Comparison of ENCODE assay signal across 17 cellular contexts in the genomic region with DNA sequence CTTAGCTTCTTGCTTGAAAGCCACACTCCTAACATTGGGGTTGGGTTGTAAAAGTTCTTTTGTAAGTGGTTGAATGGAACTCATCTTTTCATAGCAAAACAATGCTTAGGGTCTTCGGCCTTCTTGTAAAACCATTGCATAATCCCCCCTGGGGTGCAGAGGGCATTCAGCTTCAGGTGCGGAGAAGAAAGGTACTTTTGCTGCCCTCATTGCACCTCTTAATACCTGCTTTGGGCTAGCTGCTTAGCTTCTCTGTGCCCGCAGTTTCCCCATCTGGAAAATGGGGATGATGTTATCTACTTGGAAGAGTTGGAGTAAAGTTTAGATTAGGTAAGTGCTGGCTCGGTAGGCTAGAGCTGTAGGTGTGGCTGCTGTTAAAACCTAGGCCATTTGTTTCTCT. TPM values are rescaled to one million over a fixed set of nuclear protein-coding genes. Genes with fewer than 3 reads are reported as not detected.
DNase-seq lines count a peak whose midpoint lies in the region; ATAC-seq and TF ChIP-seq lines count a peak whose summit lies in the region.
"Had no signal": no experiment of that assay in that cellular context is flagged by ENCODE, and none has a peak within 500 bp of the region (broad histone marks: within the 10 kb centered on the region; RNA-seq: fewer than 3 reads in every experiment).

No MANE protein-coding gene starts in this region.

- H3K4me1 Mint-ChIP-seq in mesothelial cell of epicardium: peaks cover 99% of the 10 kb centered on the region
- H3K4me1 Mint-ChIP-seq: natural killer cell; stimulated activated memory B cell treated with anti-CD40 and anti-IgM and Interleukin-4, amounts not matched to agents 10 μg/mL and 1 μg/mL and 100 μg/mL, for 72 hours had no signal

- H3K9me3 Mint-ChIP-seq in mesothelial cell of epicardium: no peaks in the 10 kb centered on the region
- H3K9me3 Mint-ChIP-seq: activated naive CD8-positive, alpha-beta T cell treated with anti-CD3 and anti-CD28 coated beads, Interleukin-2, amount 50 U/mL, for 24 hours had no signal

- intact Hi-C loops in HCT116 (cut with micrococcal nuclease): no loop called here
- intact Hi-C loops in breast epithelium (cut with DNase I; ENCODE audit: low total_unique reads): no loop called here
- intact Hi-C loops in stomach (cut with DNase I; ENCODE audit: low total_unique reads): no loop called here
- intact Hi-C loops in posterior cingulate gyrus (cut with DNase I): no loop called here

- no peak overlapping the region for H2AFZ ChIP-seq in HCT116 (ENCODE audit: low read depth, low read length, poor library complexity, severe bottlenecking)

- H3K4me3 Mint-ChIP-seq in mesothelial cell of epicardium: no peak overlapping the region
- H3K4me3 Mint-ChIP-seq: activated naive CD8-positive, alpha-beta T cell treated with anti-CD3 and anti-CD28 coated beads, Interleukin-2, amount 50 U/mL, for 24 hours; natural killer cell; stimulated activated memory B cell treated with anti-CD40 and anti-IgM and Interleukin-4, amounts not matched to agents 10 μg/mL and 1 μg/mL and 100 μg/mL, for 72 hours had no signal

- POLR2A ChIA-PET in HCT116 (lab: Charles Lee): no interaction called here

- WGBS in stomach, 5 donors: 72 to 79% (median 78%) methylated on average over 4 of the region's 4 CpGs

- CTCF ChIA-PET in HCT116 (lab: Charles Lee): no interaction called here

- RAD21 ChIA-PET in HCT116 (lab: Charles Lee; ENCODE audit: low non-redundant PET in 1 of 2, low total read pairs in 2 of 2, uncharacterized antibody in 2 of 2, unreplicated experiment in 2 of 2): no interaction called here

- H3K27me3 ChIP-seq in HCT116 (ENCODE audit: insufficient read depth, low read length): no peaks in the 10 kb centered on the region
- no peaks in the 10 kb centered on the region for H3K27me3 ChIP-seq in breast epithelium
- no peaks in the 10 kb centered on the region for H3K27me3 ChIP-seq in stomach

- no peak overlapping the region for H3K27ac ChIP-seq in HCT116 (ENCODE audit: low read depth, low read length)
- peak overlapping the region; percentile 16 to 55 for H3K27ac ChIP-seq in breast epithelium
- peak overlapping the region in 4 of 5 donors; percentile 4 to 54 (median 32) for H3K27ac ChIP-seq in stomach
- H3K27ac ChIP-seq: lower lobe of right lung, SK-N-MC had no signal

- no TSS peak for BruUV-seq in HCT116 (replicated peaks; lab: Mats Ljungman, UMichigan)

- peaks cover 70 to 82% of the 10 kb centered on the region in 2 experiments for H3K4me1 ChIP-seq in HCT116 (ENCODE audit: control insufficient read depth in 1 of 2, insufficient read depth in 2 of 2, low read length in 2 of 2)
- peaks cover 0 to 14% of the 10 kb centered on the region in 2 donors for H3K4me1 ChIP-seq in breast epithelium
- H3K4me1 ChIP-seq in stomach: peaks cover 39 to 97% (median 75%) of the 10 kb centered on the region in 4 donors

- H3K9ac ChIP-seq in HCT116 (ENCODE audit: low read length): peak overlapping the region; percentile 23; the same call in 1 of the 2 replicates

- TF ChIP-seq CTCF in HCT116 (IDR thresholded peaks at IDR 0.05 in 2 of 3, conservative IDR thresholded peaks at IDR 0.05 in 1 of 3; ENCODE audit: borderline replicate concordance in 1 of 3, insufficient read depth in 1 of 3, low read depth in 2 of 3, low read length in 2 of 3) (no peak), breast epithelium (IDR thresholded peaks at IDR 0.05) (no peak), mesothelial cell of epicardium (IDR thresholded peaks at IDR 0.05; ENCODE audit: unreplicated experiment) (no peak), stomach (IDR thresholded peaks at IDR 0.05) (no peak)

- ATAC-seq in HCT116: no peak
- ATAC-seq: activated naive CD8-positive, alpha-beta T cell treated with anti-CD3 and anti-CD28 coated beads, Interleukin-2, amount 50 U/mL, for 24 hours; natural killer cell; stimulated activated memory B cell treated with anti-CD40 and anti-IgM and Interleukin-4, amounts not matched to agents 10 μg/mL and 1 μg/mL and 100 μg/mL, for 72 hours had no signal

- no peaks in the 10 kb centered on the region for H3K9me2 ChIP-seq in HCT116 (ENCODE audit: insufficient read depth)

- no peaks in the 10 kb centered on the region for H3K36me3 Mint-ChIP-seq in mesothelial cell of epicardium
- H3K36me3 Mint-ChIP-seq: stimulated activated memory B cell treated with anti-CD40 and anti-IgM and Interleukin-4, amounts not matched to agents 10 μg/mL and 1 μg/mL and 100 μg/mL, for 72 hours had no signal

- H3K4me3 ChIP-seq in HCT116 (replicated peaks in 1 of 2; ENCODE audit: low read depth in 1 of 2, low read length in 2 of 2) (no peak overlapping the region), breast epithelium (no peak overlapping the region), stomach (no peak overlapping the region)
- H3K4me3 ChIP-seq: lower lobe of right lung, SK-N-MC had no signal

- TF ChIP-seq EP300 in stomach (IDR thresholded peaks at IDR 0.05): no peak

- H3K79me2 ChIP-seq in HCT116 (ENCODE audit: insufficient read depth, low read length): peaks cover 100% of the 10 kb centered on the region

- peak overlapping the region; percentile 94 for H3K27ac Mint-ChIP-seq in mesothelial cell of epicardium
- H3K27ac Mint-ChIP-seq: activated naive CD8-positive, alpha-beta T cell treated with anti-CD3 and anti-CD28 coated beads, Interleukin-2, amount 50 U/mL, for 24 hours; natural killer cell; stimulated activated memory B cell treated with anti-CD40 and anti-IgM and Interleukin-4, amounts not matched to agents 10 μg/mL and 1 μg/mL and 100 μg/mL, for 72 hours had no signal

- TF ChIP-seq RAD21 in HCT116 (IDR thresholded peaks at IDR 0.05; ENCODE audit: low read depth): no peak

- no peaks in the 10 kb centered on the region for H4K20me1 ChIP-seq in HCT116 (ENCODE audit: insufficient read depth)

- H3K9me3 ChIP-seq in HCT116 (ENCODE audit: control insufficient read depth in 1 of 2, insufficient read depth in 1 of 2, low read depth in 1 of 2, low read length in 2 of 2) (no peaks in the 10 kb centered on the region), breast epithelium (no peaks in the 10 kb centered on the region), stomach (no peaks in the 10 kb centered on the region)
- H3K9me3 ChIP-seq: lower lobe of right lung had no signal

- peak overlapping the region; percentile 39 for H3K4me2 ChIP-seq in HCT116 (ENCODE audit: low read length)

- no peak for DNase-seq in HCT116 (ENCODE audit: low read depth, low spot score)
- DNase-seq in breast epithelium (ENCODE audit: low spot score in 2 of 2): no peak
- no peak for DNase-seq in mesothelial cell of epicardium (ENCODE audit: low spot score in 2 of 2, unreplicated experiment in 2 of 2)
- DNase-seq in stomach: no peak
- DNase-seq in germinal center (ENCODE audit: low spot score): no peak
- DNase-seq in GM19238 (ENCODE audit: insufficient read length, low spot score): no peak
- no peak for DNase-seq in posterior cingulate gyrus
- DNase-seq: activated CD4-positive, CD25-positive, alpha-beta regulatory T cell treated with anti-CD3 and anti-CD28 coated beads, Interleukin-2, amount 50 U/mL, for 72 hours; activated naive CD8-positive, alpha-beta T cell treated with anti-CD3 and anti-CD28 coated beads, Interleukin-2, amount 50 U/mL, for 24 hours; AML-193; COR-L47; lower lobe of right lung; natural killer cell; NCI-H1417 treated with DMSO at 0.1 percent for 48 hours; NCI-H748 treated with DMSO at 0.1 percent for 48 hours had no signal

- H3K36me3 ChIP-seq in HCT116 (ENCODE audit: control insufficient read depth in 1 of 2, insufficient read depth in 2 of 2, low read length in 2 of 2) (no peaks in the 10 kb centered on the region; a peak in 1 of 4 replicates), breast epithelium (no peaks in the 10 kb centered on the region), stomach (no peaks in the 10 kb centered on the region)
- H3K36me3 ChIP-seq: lower lobe of right lung had no signal

- H3K27me3 Mint-ChIP-seq in mesothelial cell of epicardium (ENCODE audit: low read depth): no peaks in the 10 kb centered on the region

- TF ChIP-seq POLR2A in HCT116 (IDR thresholded peaks at IDR 0.05; ENCODE audit: borderline replicate concordance, extremely low read depth, insufficient read depth, insufficient read length) (no peak), breast epithelium (IDR thresholded peaks at IDR 0.05) (no peak), stomach (IDR thresholded peaks at IDR 0.05) (no peak)

TF ChIP-seq in HCT116, 20 proteins besides CTCF, POLR2A, EP300 and RAD21:
- TF ChIP-seq FOSL1 (IDR thresholded peaks at IDR 0.05; ENCODE audit: low read depth): no peak
- no peak for TF ChIP-seq EGR1 (IDR thresholded peaks at IDR 0.05; ENCODE audit: low read depth)
- TF ChIP-seq YY1 (IDR thresholded peaks at IDR 0.05; ENCODE audit: extremely low read depth, insufficient replicate concordance, low read depth, low read length): no peak
- TF ChIP-seq TCF7L2 (IDR thresholded peaks at IDR 0.05; ENCODE audit: borderline replicate concordance, extremely low read depth, insufficient read depth, insufficient read length): no peak
- TF ChIP-seq, protein P1, sequence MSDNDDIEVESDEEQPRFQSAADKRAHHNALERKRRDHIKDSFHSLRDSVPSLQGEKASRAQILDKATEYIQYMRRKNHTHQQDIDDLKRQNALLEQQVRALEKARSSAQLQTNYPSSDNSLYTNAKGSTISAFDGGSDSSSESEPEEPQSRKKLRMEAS (IDR thresholded peaks at IDR 0.05): no peak
- TF ChIP-seq ELF1 (IDR thresholded peaks at IDR 0.05; ENCODE audit: borderline replicate concordance, low read depth): no peak
- TF ChIP-seq ZFX (IDR thresholded peaks at IDR 0.05): no peak
- TF ChIP-seq EZH2 (IDR thresholded peaks at IDR 0.05): no peak
- TF ChIP-seq EZH2phosphoT487 (IDR thresholded peaks at IDR 0.05; ENCODE audit: borderline replicate concordance): no peak
- no peak for TF ChIP-seq SP1 (IDR thresholded peaks at IDR 0.05; ENCODE audit: low read depth)

RNA-seq across cellular contexts. Expression of a gene that starts 10.1 kb away (rescaled TPM):
- 103 TPM for total RNA-seq in HCT116 (2021; ENCODE audit: unreplicated experiment)
- polyA plus RNA-seq in HCT116 (2012): 17.9 and 25.2 TPM in 2 replicates
- total RNA-seq in breast epithelium: 100 to 1,000 TPM in 1 of 3 donors, 10 to 100 TPM in 2; 67.8 to 110 (median 80.1) TPM
- 156 to 163 TPM (median 161 TPM) in 3 replicates for total RNA-seq in mesothelial cell of epicardium
- total RNA-seq in stomach: 100 to 1,000 TPM in 1 of 5 donors, 10 to 100 TPM in 4; 52.5 to 133 (median 85.0) TPM
- polyA plus RNA-seq in stomach: 10 to 100 TPM in 1 of 3 donors, 1 to 10 TPM in 2; 4.9 to 13.1 (median 8.4) TPM
- total RNA-seq: natural killer cell had no signal
